Comparison of ENCODE assay signal across 14 cellular contexts in genomic region chr22:50114221-50114981, GRCh38. TPM values are rescaled to one million over a fixed set of nuclear protein-coding genes. Genes with fewer than 3 reads are reported as not detected.
DNase-seq lines count a peak whose midpoint lies in the region; ATAC-seq and TF ChIP-seq lines count a peak whose summit lies in the region.
"Had no signal": no experiment of that assay in that cellular context is flagged by ENCODE, and none has a peak within 500 bp of the region (broad histone marks: within the 10 kb centered on the region; RNA-seq: fewer than 3 reads in every experiment).

No MANE protein-coding gene starts in this region.

- no peak overlapping the region for H3K27ac Mint-ChIP-seq in CD8-positive, alpha-beta T cell
- H3K27ac Mint-ChIP-seq in natural killer cell = no peak overlapping the region
- H3K27ac Mint-ChIP-seq in activated CD4-positive, alpha-beta T cell treated with anti-CD3 and anti-CD28 coated beads, Interleukin-2, amount 10 ng/mL, durations not matched to agents 7 days and 5 days = no peak overlapping the region

- H3K4me1 Mint-ChIP-seq in CD8-positive, alpha-beta T cell (ENCODE audit: low read depth) = peaks cover 18% of the 10 kb centered on the region
- peaks cover 7 to 21% of the 10 kb centered on the region in 2 donors for H3K4me1 Mint-ChIP-seq in natural killer cell
- H3K4me1 Mint-ChIP-seq in activated CD4-positive, alpha-beta T cell treated with anti-CD3 and anti-CD28 coated beads, Interleukin-2, amount 10 ng/mL, durations not matched to agents 7 days and 5 days = peaks cover 17% of the 10 kb centered on the region

- POLR2A ChIA-PET in CD8-positive, alpha-beta T cell (lab: Charles Lee) = no interaction called here
- POLR2A ChIA-PET in activated CD4-positive, alpha-beta T cell treated with anti-CD3 and anti-CD28 coated beads, Interleukin-2, amount 10 ng/mL, durations not matched to agents 7 days and 5 days (lab: Charles Lee) = no interaction called here

- H3K36me3 ChIP-seq in RWPE2 (ENCODE audit: low read depth) = no peaks in the 10 kb centered on the region
- no peaks in the 10 kb centered on the region for H3K36me3 ChIP-seq in sigmoid colon
- H3K36me3 ChIP-seq in CD8-positive, alpha-beta T cell (ENCODE audit: insufficient read depth, low read length) = no peaks in the 10 kb centered on the region

- TF ChIP-seq CTCF in RWPE2 (IDR thresholded peaks at IDR 0.05; ENCODE audit: poor library complexity, severe bottlenecking) = no peak
- no peak for TF ChIP-seq CTCF in fibroblast of pulmonary artery (IDR thresholded peaks at IDR 0.05; ENCODE audit: low read length, missing control alignments)
- no peak for TF ChIP-seq CTCF in sigmoid colon (IDR thresholded peaks at IDR 0.05)
- no peak for TF ChIP-seq CTCF in CD8-positive, alpha-beta T cell (IDR thresholded peaks at IDR 0.05)
- TF ChIP-seq CTCF in natural killer cell (IDR thresholded peaks at IDR 0.05) = no peak

- H3K4me3 ChIP-seq in RWPE2 (ENCODE audit: severe bottlenecking) = no peak overlapping the region
- peak overlapping the region; percentile 61 for H3K4me3 ChIP-seq in fibroblast of pulmonary artery (replicated peaks; ENCODE audit: low read depth, low read length)
- H3K4me3 ChIP-seq in sigmoid colon = peak overlapping the region in 3 of 4 donors; percentile 37 to 44 (median 43)
- no peak overlapping the region for H3K4me3 ChIP-seq in CD8-positive, alpha-beta T cell (ENCODE audit: low read depth, low read length)

- H3K27me3 Mint-ChIP-seq in CD8-positive, alpha-beta T cell (ENCODE audit: low read depth) = peaks cover 2% of the 10 kb centered on the region
- H3K27me3 Mint-ChIP-seq in natural killer cell (ENCODE audit: low read depth in 2 of 2) = no peaks in the 10 kb centered on the region
- peaks cover 6% of the 10 kb centered on the region for H3K27me3 Mint-ChIP-seq in activated CD4-positive, alpha-beta T cell treated with anti-CD3 and anti-CD28 coated beads, Interleukin-2, amount 10 ng/mL, durations not matched to agents 7 days and 5 days

- CTCF ChIA-PET in CD8-positive, alpha-beta T cell (lab: Charles Lee) = no interaction called here
- CTCF ChIA-PET in activated CD4-positive, alpha-beta T cell treated with anti-CD3 and anti-CD28 coated beads, Interleukin-2, amount 10 ng/mL, durations not matched to agents 7 days and 5 days (lab: Charles Lee) = interaction anchor here (0.7 to 1.2 kb wide), 3 partner anchors 8 to 35 kb away, joined by 3 read pairs; no protein-coding TSS in a partner anchor

- H3K9me3 Mint-ChIP-seq in CD8-positive, alpha-beta T cell = no peaks in the 10 kb centered on the region
- no peaks in the 10 kb centered on the region for H3K9me3 Mint-ChIP-seq in natural killer cell
- no peaks in the 10 kb centered on the region for H3K9me3 Mint-ChIP-seq in activated CD4-positive, alpha-beta T cell treated with anti-CD3 and anti-CD28 coated beads, Interleukin-2, amount 10 ng/mL, durations not matched to agents 7 days and 5 days

- peak; percentile 69 for DNase-seq in ELR (ENCODE audit: low read depth)
- DNase-seq in RWPE2 (ENCODE audit: low spot score) = no peak
- peak; percentile 91 for DNase-seq in fibroblast of pulmonary artery (ENCODE audit: low read depth)
- no peak for DNase-seq in sigmoid colon
- DNase-seq in CD8-positive, alpha-beta T cell = no peak
- no peak for DNase-seq in natural killer cell
- DNase-seq in NCI-H774 (lab: John Stamatoyannopoulos, UW) = no peak
- DNase-seq in activated CD4-positive, alpha-beta T cell treated with anti-CD3 and anti-CD28 coated beads, Interleukin-2, amount 10 ng/mL, durations not matched to agents 7 days and 5 days = no peak
- DNase-seq: activated CD4-positive, alpha-beta T cell treated with anti-CD3 and anti-CD28 coated beads, Interleukin-2, amount 50 U/mL, for 4 hours; amygdala; DND-41; posterior cingulate gyrus had no signal

- TF ChIP-seq EP300 in sigmoid colon (IDR thresholded peaks at IDR 0.05) = no peak

- peak overlapping the region; percentile 21 for H3K27ac ChIP-seq in RWPE2 (ENCODE audit: poor library complexity, severe bottlenecking)
- H3K27ac ChIP-seq in sigmoid colon = peak overlapping the region in 3 of 4 donors; percentile 73 to 86 (median 83)
- no peak overlapping the region for H3K27ac ChIP-seq in CD8-positive, alpha-beta T cell (ENCODE audit: low read depth, low read length)
- H3K27ac ChIP-seq: KMS-11 had no signal

- H3K9me3 ChIP-seq in RWPE2 (ENCODE audit: severe bottlenecking) (no peaks in the 10 kb centered on the region), sigmoid colon (no peaks in the 10 kb centered on the region)
- H3K9me3 ChIP-seq in CD8-positive, alpha-beta T cell (ENCODE audit: low read length) = no peaks in the 10 kb centered on the region

- peaks cover 14% of the 10 kb centered on the region for H3K4me1 ChIP-seq in RWPE2 (ENCODE audit: insufficient read depth, poor library complexity, severe bottlenecking)
- H3K4me1 ChIP-seq in sigmoid colon = peaks cover 0 to 28% (median 27%) of the 10 kb centered on the region in 4 donors
- H3K4me1 ChIP-seq in CD8-positive, alpha-beta T cell (ENCODE audit: insufficient read depth, low read length) = peaks cover 15% of the 10 kb centered on the region

- no peak for TF ChIP-seq POLR2A in sigmoid colon (IDR thresholded peaks at IDR 0.05)

- intact Hi-C loops in sigmoid colon (cut with DNase I) = no loop called here
- intact Hi-C loops in CD8-positive, alpha-beta T cell (cut with DNase I, micrococcal nuclease) = no loop called here
- intact Hi-C loops in natural killer cell (cut with micrococcal nuclease) = no loop called here

- no peaks in the 10 kb centered on the region for H3K36me3 Mint-ChIP-seq in CD8-positive, alpha-beta T cell
- no peaks in the 10 kb centered on the region for H3K36me3 Mint-ChIP-seq in natural killer cell
- H3K36me3 Mint-ChIP-seq in activated CD4-positive, alpha-beta T cell treated with anti-CD3 and anti-CD28 coated beads, Interleukin-2, amount 10 ng/mL, durations not matched to agents 7 days and 5 days (ENCODE audit: low read depth) = no peaks in the 10 kb centered on the region

- no peaks in the 10 kb centered on the region for H3K27me3 ChIP-seq in RWPE2 (ENCODE audit: insufficient read depth, poor library complexity, severe bottlenecking)
- H3K27me3 ChIP-seq in sigmoid colon = no peaks in the 10 kb centered on the region
- H3K27me3 ChIP-seq in CD8-positive, alpha-beta T cell (ENCODE audit: insufficient read depth, low read length) = peaks cover 3% of the 10 kb centered on the region

- ATAC-seq in RWPE2 (ENCODE audit: low read depth) (no peak), natural killer cell (no peak)
- no peak for ATAC-seq in CD8-positive, alpha-beta T cell
- ATAC-seq: Right ventricle myocardium inferior had no signal

- 66% methylated on average over 18 of the region's 18 CpGs for WGBS in sigmoid colon, 2 donors

- H3K4me3 Mint-ChIP-seq in CD8-positive, alpha-beta T cell = no peak overlapping the region
- no peak overlapping the region for H3K4me3 Mint-ChIP-seq in natural killer cell
- no peak overlapping the region for H3K4me3 Mint-ChIP-seq in activated CD4-positive, alpha-beta T cell treated with anti-CD3 and anti-CD28 coated beads, Interleukin-2, amount 10 ng/mL, durations not matched to agents 7 days and 5 days

RNA-seq across cellular contexts. Expression of gene MOV10L1, which starts 24.6 kb away (rescaled TPM):
- 1 to 10 TPM in 3 of 4 donors, under 1 TPM in 1; 0.82 to 5.6 (median 2.6) TPM for total RNA-seq in sigmoid colon
- polyA plus RNA-seq in sigmoid colon = under 1 TPM in 1 of 3 donors, not detected in 2; 0.47 TPM
- not detected for total RNA-seq in CD8-positive, alpha-beta T cell
- 1 to 10 TPM in 2 of 3 donors, not detected in 1; 1.0 to 1.7 TPM for total RNA-seq in natural killer cell
- not detected for total RNA-seq in activated CD4-positive, alpha-beta T cell treated with anti-CD3 and anti-CD28 coated beads, Interleukin-2, amount 10 ng/mL, durations not matched to agents 7 days and 5 days
- total RNA-seq: Right ventricle myocardium inferior had no signal

RNA-seq across cellular contexts. Expression of gene MLC1, which starts 29.2 kb away (rescaled TPM):
- total RNA-seq in sigmoid colon (under 1 TPM in 2 of 4 donors, not detected in 2; 0.14 to 0.16 TPM), natural killer cell (10 to 100 TPM; 67.7 to 96.1 (median 73.7) TPM)
- polyA plus RNA-seq in sigmoid colon = under 1 TPM in 1 of 3 donors, not detected in 2; 0.23 TPM
- under 1 TPM; 0.11 to 0.14 TPM for total RNA-seq in CD8-positive, alpha-beta T cell
- total RNA-seq in activated CD4-positive, alpha-beta T cell treated with anti-CD3 and anti-CD28 coated beads, Interleukin-2, amount 10 ng/mL, durations not matched to agents 7 days and 5 days = under 1 TPM; 0.25 to 0.83 TPM

RNA-seq across cellular contexts. Expression of gene PANX2, which starts 56.1 kb away (rescaled TPM):
- 1 to 10 TPM in 1 of 4 donors, under 1 TPM in 2, not detected in 1; 0.27 to 3.0 (median 0.36) TPM for total RNA-seq in sigmoid colon
- under 1 TPM in 2 of 3 donors, not detected in 1; 0.17 to 0.60 TPM for polyA plus RNA-seq in sigmoid colon
- under 1 TPM in 1 of 2 experiments, not detected in 1; 0.16 TPM for total RNA-seq in CD8-positive, alpha-beta T cell
- total RNA-seq in natural killer cell = 1 to 10 TPM in 1 of 3 donors, under 1 TPM in 2; 0.16 to 3.4 (median 0.27) TPM
- total RNA-seq in activated CD4-positive, alpha-beta T cell treated with anti-CD3 and anti-CD28 coated beads, Interleukin-2, amount 10 ng/mL, durations not matched to agents 7 days and 5 days = under 1 TPM; 0.10 TPM

RNA-seq across cellular contexts. Expression of gene TTLL8, which starts 56.3 kb away (rescaled TPM):
- not detected for total RNA-seq in sigmoid colon
- polyA plus RNA-seq in sigmoid colon = not detected
- not detected for total RNA-seq in CD8-positive, alpha-beta T cell
- total RNA-seq in natural killer cell = not detected
- total RNA-seq in activated CD4-positive, alpha-beta T cell treated with anti-CD3 and anti-CD28 coated beads, Interleukin-2, amount 10 ng/mL, durations not matched to agents 7 days and 5 days = not detected
- total RNA-seq: Right ventricle myocardium inferior had no signal

Comparison
In these comparisons a context has a peak if more than half of its experiments do, and no peak if none do; other contexts are left out.
1. DNase-seq: peak in ELR (single experiment) and fibroblast of pulmonary artery (single experiment); none in RWPE2 (single experiment), sigmoid colon (single experiment), CD8-positive, alpha-beta T cell (0 of 7), natural killer cell (single experiment), NCI-H774 (single experiment) and activated CD4-positive, alpha-beta T cell treated with anti-CD3 and anti-CD28 coated beads, Interleukin-2, amount 10 ng/mL, durations not matched to agents 7 days and 5 days (single experiment).
2. H3K4me3 ChIP-seq: peak in fibroblast of pulmonary artery (single experiment) and sigmoid colon (3 of 4); none in RWPE2 (single experiment) and CD8-positive, alpha-beta T cell (single experiment).
3. RNA of gene MLC1, which starts 29.2 kb away (total RNA-seq): 67.7 to 96.1 TPM in natural killer cell; 0.25 to 0.83 TPM in activated CD4-positive, alpha-beta T cell treated with anti-CD3 and anti-CD28 coated beads, Interleukin-2, amount 10 ng/mL, durations not matched to agents 7 days and 5 days, 0.14 to 0.16 TPM in sigmoid colon and 0.11 to 0.14 TPM in CD8-positive, alpha-beta T cell; every median in the first group is over 10 times any median in the second.